18 cellular contexts compared by ENCODE assay signal in genomic region chr5:114325552-114325951, GRCh38. TPM values are rescaled to one million over a fixed set of nuclear protein-coding genes. Genes with fewer than 3 reads are reported as not detected.
DNase-seq lines count a peak whose midpoint lies in the region; ATAC-seq and TF ChIP-seq lines count a peak whose summit lies in the region.
"Had no signal": no experiment of that assay in that cellular context is flagged by ENCODE, and none has a peak within 500 bp of the region (broad histone marks: within the 10 kb centered on the region; RNA-seq: fewer than 3 reads in every experiment).

No MANE protein-coding gene starts in this region.

- H3K27ac ChIP-seq in brain microvascular endothelial cell (no peak overlapping the region), lower lobe of right lung (no peak overlapping the region), suprapubic skin (no peak overlapping the region)
- H3K27ac ChIP-seq: Peyer's patch, upper lobe of left lung had no signal

- H3K4me1 ChIP-seq in lower lobe of right lung (no peaks in the 10 kb centered on the region), suprapubic skin (no peaks in the 10 kb centered on the region)
- H3K4me1 ChIP-seq: Peyer's patch, upper lobe of left lung had no signal

- H3K4me3 ChIP-seq in GM12865 (ENCODE audit: low read depth, low read length) (no peak overlapping the region), brain microvascular endothelial cell (ENCODE audit: low read depth, low read length) (no peak overlapping the region), lower lobe of right lung (no peak overlapping the region), suprapubic skin (no peak overlapping the region)
- H3K4me3 ChIP-seq: Peyer's patch, upper lobe of left lung had no signal

- ATAC-seq in HG03039 (IDR thresholded peaks at IDR 0.05; ENCODE audit: unreplicated experiment) (peak; percentile 45), lower lobe of right lung (peak; percentile 46 to 52)
- ATAC-seq in naive thymus-derived CD8-positive, alpha-beta T cell, result no peak
- ATAC-seq: left lobe of liver had no signal

- no peak overlapping the region for H3K27ac Mint-ChIP-seq in naive thymus-derived CD8-positive, alpha-beta T cell
- H3K27ac Mint-ChIP-seq: activated naive CD8-positive, alpha-beta T cell had no signal

- intact Hi-C loops in lower lobe of right lung (cut with DNase I), result no loop called here

- H3K36me3 ChIP-seq in brain microvascular endothelial cell (replicated peaks) (no peaks in the 10 kb centered on the region), lower lobe of right lung (no peaks in the 10 kb centered on the region), suprapubic skin (no peaks in the 10 kb centered on the region)
- H3K36me3 ChIP-seq: Peyer's patch, upper lobe of left lung had no signal

- no peak for TF ChIP-seq EP300 in suprapubic skin (IDR thresholded peaks at IDR 0.05)

- WGBS in suprapubic skin, result 33% methylated on average over 3 of the region's 3 CpGs

- TF ChIP-seq CTCF in GM12865 (IDR thresholded peaks at IDR 0.05; ENCODE audit: insufficient read depth, low read depth, low read length, missing control alignments) (no peak), brain microvascular endothelial cell (IDR thresholded peaks at IDR 0.05; ENCODE audit: low read depth, low read length, missing control alignments) (no peak), lower lobe of right lung (IDR thresholded peaks at IDR 0.05) (no peak), suprapubic skin (IDR thresholded peaks at IDR 0.05) (no peak)

- H3K27me3 ChIP-seq in brain microvascular endothelial cell (replicated peaks), result no peaks in the 10 kb centered on the region
- no peaks in the 10 kb centered on the region for H3K27me3 ChIP-seq in lower lobe of right lung (ENCODE audit: low read depth)
- H3K27me3 ChIP-seq in suprapubic skin, result no peaks in the 10 kb centered on the region
- H3K27me3 ChIP-seq: Peyer's patch, upper lobe of left lung had no signal

- TF ChIP-seq POLR2A in suprapubic skin (IDR thresholded peaks at IDR 0.05), result no peak

- H3K4me3 Mint-ChIP-seq in naive thymus-derived CD8-positive, alpha-beta T cell, result no peak overlapping the region
- H3K4me3 Mint-ChIP-seq: activated naive CD8-positive, alpha-beta T cell had no signal

- H3K27me3 Mint-ChIP-seq in naive thymus-derived CD8-positive, alpha-beta T cell, result peaks cover 0 to 6% (median 0%) of the 10 kb centered on the region in 5 donors
- H3K27me3 Mint-ChIP-seq: activated naive CD8-positive, alpha-beta T cell had no signal

- POLR2A ChIA-PET in naive thymus-derived CD8-positive, alpha-beta T cell (lab: Charles Lee), result no interaction called here

- DNase-seq in GM12865 (ENCODE audit: low read depth) (peak; percentile 2), brain microvascular endothelial cell (peak; percentile 38), lower lobe of right lung (no peak), NOMO-1 treated with dmso at 0.1 percent for 144 hours (lab: John Stamatoyannopoulos, UW; ENCODE audit: unreplicated experiment) (no peak), suprapubic skin (ENCODE audit: low spot score in 2 of 2) (no peak), AG08396 (ENCODE audit: low spot score) (no peak)
- DNase-seq in naive thymus-derived CD8-positive, alpha-beta T cell, result no peak
- DNase-seq: activated CD4-positive, alpha-beta T cell treated with anti-CD3 and anti-CD28 coated beads for 4 hours; KBM-7; NCI-H1417 treated with DMSO at 0.1 percent for 48 hours; NCI-H510A; Peyer's patch; retina had no signal

- in situ Hi-C loops in brain microvascular endothelial cell (cut with HindIII; ENCODE audit: low pct_ligation_motif_present, low sequenced_read_pairs), result no loop called here

- peaks cover 0 to 3% (median 0%) of the 10 kb centered on the region in 9 donors for H3K9me3 Mint-ChIP-seq in naive thymus-derived CD8-positive, alpha-beta T cell

- no peaks in the 10 kb centered on the region for H3K36me3 Mint-ChIP-seq in naive thymus-derived CD8-positive, alpha-beta T cell
- H3K36me3 Mint-ChIP-seq: activated naive CD8-positive, alpha-beta T cell had no signal

- no peaks in the 10 kb centered on the region for H3K4me1 Mint-ChIP-seq in naive thymus-derived CD8-positive, alpha-beta T cell

- H3K9me3 ChIP-seq in lower lobe of right lung (no peaks in the 10 kb centered on the region), suprapubic skin (no peaks in the 10 kb centered on the region)
- H3K9me3 ChIP-seq: Peyer's patch, upper lobe of left lung had no signal

RNA-seq across cellular contexts. Expression of gene KCNN2, which starts 36.3 kb away (rescaled TPM):
- total RNA-seq in lower lobe of right lung, result 1.2 TPM
- total RNA-seq in suprapubic skin, result 1 to 10 TPM in 3 of 4 donors, under 1 TPM in 1; 0.62 to 3.2 (median 2.0) TPM
- total RNA-seq in naive thymus-derived CD8-positive, alpha-beta T cell, result not detected
- polyA plus RNA-seq in naive thymus-derived CD8-positive, alpha-beta T cell, result not detected
- total RNA-seq: T-helper 1 cell treated with Interleukin-12 subunit alpha and Interleukin-12 subunit beta and Interleukin-4 antibody, amounts not matched to agents 30 ng/mL and 1 ng/mL, for 36 hours had no signal

Comparison
In these comparisons a context has a peak if more than half of its experiments do, and no peak if none do; other contexts are left out.
1. DNase-seq: peak in GM12865 (single experiment) and brain microvascular endothelial cell (single experiment); none in lower lobe of right lung (single experiment), NOMO-1 treated with dmso at 0.1 percent for 144 hours (single experiment), suprapubic skin (0 of 2), naive thymus-derived CD8-positive, alpha-beta T cell (0 of 10) and AG08396 (single experiment).
2. ATAC-seq: peak in HG03039 (single experiment) and lower lobe of right lung (2 of 2); none in naive thymus-derived CD8-positive, alpha-beta T cell (0 of 2).